In the genomic region with DNA sequence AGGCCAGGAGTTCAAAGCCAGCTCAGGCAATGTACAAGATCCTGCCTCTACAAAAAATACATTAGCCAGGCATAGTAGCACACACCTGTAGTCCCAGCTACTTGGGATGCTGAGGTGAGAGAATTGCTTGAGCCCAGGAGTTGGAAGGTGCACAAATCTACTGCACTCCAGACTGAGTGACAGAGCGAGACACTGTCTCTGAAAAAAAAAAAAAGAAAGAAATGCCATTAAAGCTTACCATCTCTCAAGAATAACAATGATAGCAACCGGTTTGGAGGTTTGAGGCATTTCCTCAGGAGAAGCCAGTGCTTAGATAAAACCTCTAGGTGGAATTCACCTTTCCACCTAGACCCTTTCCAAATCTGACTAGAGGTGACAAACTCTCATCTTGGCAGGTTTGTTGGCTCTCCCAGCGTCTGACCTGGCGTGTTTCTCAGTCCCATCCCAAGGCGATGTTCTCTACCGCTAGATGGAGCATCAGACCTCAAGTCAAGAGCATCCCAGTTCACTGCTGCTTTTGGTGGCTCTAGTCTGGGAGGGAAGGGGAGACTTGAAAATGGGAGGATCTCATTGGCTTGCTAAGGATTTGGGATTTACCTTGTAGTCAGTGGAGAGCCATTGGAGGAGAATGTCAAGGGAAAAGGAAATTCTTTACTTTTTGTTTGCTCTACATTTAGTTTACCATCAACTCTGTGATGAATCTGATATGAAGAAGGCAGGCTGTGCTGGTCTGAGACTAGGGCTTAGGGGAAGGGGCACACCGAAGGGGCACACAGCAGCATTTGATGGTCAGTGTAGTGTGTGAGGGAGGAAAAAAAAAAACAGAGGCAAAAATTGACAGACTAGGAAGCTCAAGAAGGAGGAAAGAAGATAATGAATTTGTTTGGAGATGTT, we compare ENCODE assay signal across 7 cellular contexts.
DNase-seq lines count a peak whose midpoint lies in the region; ATAC-seq and TF ChIP-seq lines count a peak whose summit lies in the region.

No MANE protein-coding gene starts in this region.

- H3K27me3 ChIP-seq in ovary = no peaks in the 10 kb centered on the region

- TF ChIP-seq EP300 in ovary (IDR thresholded peaks at IDR 0.05) = no peak

- H3K4me3 ChIP-seq in ovary = no peak overlapping the region

- ATAC-seq in HG02759 (IDR thresholded peaks at IDR 0.05; ENCODE audit: unreplicated experiment) = peak; percentile 58

- DNase-seq in NCI-H82 (lab: John Stamatoyannopoulos, UW) (peak; percentile 93), germinal center (ENCODE audit: low spot score) (peak; percentile 53), ovary (peak in 4 of 5 donors; percentile 19 to 57 (median 32)), NCI-H2107 treated with DMSO at 0.1 percent for 48 hours (lab: John Stamatoyannopoulos, UW; ENCODE audit: unreplicated experiment) (no peak)
- peak; percentile 17 for DNase-seq in activated naive CD4-positive, alpha-beta T cell treated with anti-CD3 and anti-CD28 coated beads, Interleukin-2, amount 50 U/mL, for 16 hours

- no peaks in the 10 kb centered on the region for H3K36me3 ChIP-seq in ovary

- H3K4me1 ChIP-seq in ovary (ENCODE audit: insufficient read depth) = no peaks in the 10 kb centered on the region

- H3K9me3 ChIP-seq in ovary = no peaks in the 10 kb centered on the region

- no peak for TF ChIP-seq POLR2A in ovary (IDR thresholded peaks at IDR 0.05)

- H3K27ac ChIP-seq in ovary = no peak overlapping the region

- WGBS in ovary, 3 donors = 32 to 43% (median 37%) methylated on average over 7 of the region's 7 CpGs

- TF ChIP-seq CTCF in GM12874 (IDR thresholded peaks at IDR 0.05; ENCODE audit: insufficient read depth, low read depth, low read length) = peak; percentile 80
- peak in 1 of 3 donors; percentile 12 for TF ChIP-seq CTCF in ovary (IDR thresholded peaks at IDR 0.05)

- intact Hi-C loops in ovary (cut with DNase I) = loop anchor here in 1 of 4 donors (10.0 kb wide), 1 partner anchor 106 kb away; no protein-coding TSS in a partner anchor
